In genomic region chr5:112360740-112361139, GRCh38 we compare ENCODE assay signal across 1 cellular context. TPM values are rescaled to one million over a fixed set of nuclear protein-coding genes. Genes with fewer than 3 reads are reported as not detected.
"Had no signal": no experiment of that assay in that cellular context is flagged by ENCODE, and none has a peak within 500 bp of the region (broad histone marks: within the 10 kb centered on the region; RNA-seq: fewer than 3 reads in every experiment).

No MANE protein-coding gene starts in this region.

RNA-seq across cellular contexts. Expression of gene EPB41L4A, which starts 58.3 kb away (rescaled TPM):
- total RNA-seq: activated CD4-positive, alpha-beta T cell treated with anti-CD3 and anti-CD28 coated beads, Interleukin-2, amount 10 ng/mL, durations not matched to agents 24 days and 14 days had no signal
